In the genomic region with DNA sequence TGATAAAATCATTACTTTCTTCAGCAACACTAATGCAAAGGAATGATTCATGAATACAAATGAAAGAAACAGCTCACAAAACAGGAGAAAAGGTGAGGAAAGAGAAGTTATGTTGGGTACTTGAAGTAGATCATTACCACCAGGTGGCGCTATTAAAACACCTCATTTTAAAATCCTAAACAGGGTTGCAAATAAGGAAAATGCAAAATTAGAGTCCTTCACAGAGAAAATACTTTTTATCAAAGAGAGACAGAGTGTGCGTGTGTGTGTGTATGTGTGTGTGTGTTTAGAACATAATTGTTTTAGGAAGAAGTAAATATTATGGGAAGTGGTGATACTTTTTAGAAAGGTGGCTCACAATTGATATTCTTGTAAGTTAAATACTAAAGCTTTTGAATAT, we compare ENCODE assay signal across 9 cellular contexts. TPM values are rescaled to one million over a fixed set of nuclear protein-coding genes. Genes with fewer than 3 reads are reported as not detected.
A peak's percentile ranks its signal among the peaks of the same experiment; 100 is the strongest.
DNase-seq lines count a peak whose midpoint lies in the region; ATAC-seq and TF ChIP-seq lines count a peak whose summit lies in the region.
"Had no signal": no experiment of that assay in that cellular context is flagged by ENCODE, and none has a peak within 500 bp of the region (broad histone marks: within the 10 kb centered on the region; RNA-seq: fewer than 3 reads in every experiment).

No MANE protein-coding gene starts in this region.

- H3K4me1 Mint-ChIP-seq in naive B cell, result peaks cover 2 to 6% (median 5%) of the 10 kb centered on the region in 3 donors

- H3K36me3 Mint-ChIP-seq in naive B cell, result no peaks in the 10 kb centered on the region
- H3K36me3 Mint-ChIP-seq: activated naive CD4-positive, alpha-beta T cell treated with anti-CD3 and anti-CD28 coated beads, Interleukin-2, amount 50 U/mL, for 24 hours had no signal

- TF ChIP-seq CTCF in esophagus squamous epithelium (IDR thresholded peaks at IDR 0.05), result peak; percentile 59 to 95 (median 76)

- H3K36me3 ChIP-seq in esophagus squamous epithelium, result no peaks in the 10 kb centered on the region

- H3K4me3 Mint-ChIP-seq in naive B cell, result no peak overlapping the region
- H3K4me3 Mint-ChIP-seq: activated naive CD4-positive, alpha-beta T cell treated with anti-CD3 and anti-CD28 coated beads, Interleukin-2, amount 50 U/mL, for 24 hours had no signal

- no peaks in the 10 kb centered on the region for H3K27me3 Mint-ChIP-seq in naive B cell
- H3K27me3 Mint-ChIP-seq: activated naive CD4-positive, alpha-beta T cell treated with anti-CD3 and anti-CD28 coated beads, Interleukin-2, amount 50 U/mL, for 24 hours had no signal

- no peaks in the 10 kb centered on the region for H3K9me3 Mint-ChIP-seq in naive B cell
- H3K9me3 Mint-ChIP-seq: activated naive CD4-positive, alpha-beta T cell treated with anti-CD3 and anti-CD28 coated beads, Interleukin-2, amount 50 U/mL, for 24 hours had no signal

- peak overlapping the region; percentile 22 to 77 (median 68) for H3K27ac ChIP-seq in esophagus squamous epithelium

- no peak overlapping the region for H3K4me3 ChIP-seq in esophagus squamous epithelium

- no peak for TF ChIP-seq POLR2A in esophagus squamous epithelium (IDR thresholded peaks at IDR 0.05)

- 0 to 2% methylated on average over 2 of the region's 2 CpGs for WGBS in esophagus squamous epithelium, 2 donors

- H3K9me3 ChIP-seq in esophagus squamous epithelium, result no peaks in the 10 kb centered on the region

- no peaks in the 10 kb centered on the region for H3K27me3 ChIP-seq in esophagus squamous epithelium

- intact Hi-C loops in esophagus squamous epithelium (cut with DNase I), result no loop called here

- peak in 1 of 2 donors; percentile 58 for ATAC-seq in naive B cell (ENCODE audit: low read depth in 2 of 2)

- peaks cover 5 to 57% (median 17%) of the 10 kb centered on the region in 3 donors for H3K4me1 ChIP-seq in esophagus squamous epithelium

- no peak overlapping the region for H3K27ac Mint-ChIP-seq in naive B cell

- DNase-seq in SIG-M5 treated with dmso at 0.1 percent for 504 hours (lab: John Stamatoyannopoulos, UW; ENCODE audit: unreplicated experiment) (peak; percentile 61), SIG-M5 (lab: John Stamatoyannopoulos, UW) (no peak), NCI-H1092 (lab: John Stamatoyannopoulos, UW) (peak; percentile 23), SKM-1 (lab: John Stamatoyannopoulos, UW; ENCODE audit: unreplicated experiment) (peak; percentile 57), esophagus squamous epithelium (lab: John Stamatoyannopoulos, UW) (no peak), naive B cell (peak; percentile 54), GM19238 (ENCODE audit: insufficient read length, low spot score) (no peak), HPDE6-E6E7 (ENCODE audit: extremely low spot score) (no peak)

RNA-seq across cellular contexts. Expression of a gene that starts 49.5 kb away (rescaled TPM):
- total RNA-seq in esophagus squamous epithelium, result 1 to 10 TPM in 1 of 4 donors, under 1 TPM in 2, not detected in 1; 0.13 to 1.3 (median 0.95) TPM
- polyA plus RNA-seq in naive B cell (ENCODE audit: low read depth in 6 of 6), result 100 to 1,000 TPM in 3 of 6 donors, 10 to 100 TPM in 3; 29.6 to 131 (median 91.3) TPM

Comparison
In these comparisons a context has a peak if more than half of its experiments do, and no peak if none do; other contexts are left out.
1. DNase-seq: peak in SIG-M5 treated with dmso at 0.1 percent for 504 hours (single experiment), NCI-H1092 (single experiment), SKM-1 (single experiment) and naive B cell (single experiment); none in SIG-M5 (single experiment), esophagus squamous epithelium (single experiment), GM19238 (single experiment) and HPDE6-E6E7 (single experiment).